In genomic region chr11:134584706-134585445, GRCh38 we compare ENCODE assay signal across 13 cellular contexts.
A peak's percentile ranks its signal among the peaks of the same experiment; 100 is the strongest.
DNase-seq lines count a peak whose midpoint lies in the region; ATAC-seq and TF ChIP-seq lines count a peak whose summit lies in the region.
"Had no signal": no experiment of that assay in that cellular context is flagged by ENCODE, and none has a peak within 500 bp of the region (broad histone marks: within the 10 kb centered on the region; RNA-seq: fewer than 3 reads in every experiment).

No MANE protein-coding gene starts in this region.

- no TSS peak for BruUV-seq in MCF 10A (replicated peaks; lab: Mats Ljungman, UMichigan)
- BruUV-seq in PC-3 (replicated peaks; lab: Mats Ljungman, UMichigan), result no TSS peak

- no peak overlapping the region for H3K9ac ChIP-seq in PC-3 (ENCODE audit: low read length)

- peak overlapping the region; percentile 9 to 42 for H3K27ac ChIP-seq in breast epithelium
- H3K27ac ChIP-seq in upper lobe of right lung, result no peak overlapping the region
- no peak overlapping the region for H3K27ac ChIP-seq in PC-3 (ENCODE audit: low read length)
- H3K27ac ChIP-seq: epithelial cell of prostate, skin epidermis had no signal

- TF ChIP-seq POLR2A in breast epithelium (IDR thresholded peaks at IDR 0.05), result no peak

- intact Hi-C loops in breast epithelium (cut with DNase I; ENCODE audit: low total_unique reads) (no loop called here), MCF 10A (cut with micrococcal nuclease) (no loop called here), upper lobe of right lung (cut with DNase I) (no loop called here), PC-3 (cut with micrococcal nuclease) (no loop called here)

- H3K27me3 ChIP-seq in breast epithelium (peaks cover 0 to 4% of the 10 kb centered on the region in 2 donors), upper lobe of right lung (peaks cover 15% of the 10 kb centered on the region), PC-3 (ENCODE audit: low read length) (peaks cover 19% of the 10 kb centered on the region; the same call in 1 of the 2 replicates)

- no peak overlapping the region for H3K27ac Mint-ChIP-seq in MCF 10A (ENCODE audit: low read depth, unreplicated experiment)
- H3K27ac Mint-ChIP-seq in T-cell, result no peak overlapping the region

- H3K4me3 Mint-ChIP-seq in MCF 10A (ENCODE audit: unreplicated experiment) (no peak overlapping the region), T-cell (no peak overlapping the region)
- H3K4me3 Mint-ChIP-seq: activated T-cell treated with anti-CD3 and anti-CD28 coated beads, Interleukin-2, amount 50 U/mL, for 4 hours had no signal

- H3K9me3 ChIP-seq in breast epithelium, result no peaks in the 10 kb centered on the region
- H3K9me3 ChIP-seq in upper lobe of right lung, result no peaks in the 10 kb centered on the region
- H3K9me3 ChIP-seq in PC-3 (ENCODE audit: low read length), result no peaks in the 10 kb centered on the region

- no peaks in the 10 kb centered on the region for H4K20me1 ChIP-seq in PC-3 (ENCODE audit: low read length)

- H3K4me3 ChIP-seq in breast epithelium (no peak overlapping the region), upper lobe of right lung (no peak overlapping the region), PC-3 (ENCODE audit: low read length) (no peak overlapping the region)
- H3K4me3 ChIP-seq: skin epidermis had no signal

- TF ChIP-seq CTCF in breast epithelium (IDR thresholded peaks at IDR 0.05) (no peak), MCF 10A (IDR thresholded peaks at IDR 0.05; ENCODE audit: unreplicated experiment) (no peak), upper lobe of right lung (IDR thresholded peaks at IDR 0.05) (no peak), PC-3 (conservative IDR thresholded peaks at IDR 0.05; ENCODE audit: low read depth, low read length) (no peak)

- H3K9me2 ChIP-seq in PC-3 (replicated peaks; ENCODE audit: low read length), result no peaks in the 10 kb centered on the region

- H3K4me2 ChIP-seq in PC-3 (ENCODE audit: low read length), result no peak overlapping the region

- H3K27me3 Mint-ChIP-seq in MCF 10A (ENCODE audit: insufficient read depth, unreplicated experiment) (no peaks in the 10 kb centered on the region), T-cell (peaks cover 15 to 28% of the 10 kb centered on the region in 2 donors)

- H3K4me1 Mint-ChIP-seq in MCF 10A (ENCODE audit: insufficient read depth, unreplicated experiment) (no peaks in the 10 kb centered on the region), T-cell (peaks cover 12 to 19% (median 15%) of the 10 kb centered on the region in 3 donors)

- H3F3A ChIP-seq in PC-3 (ENCODE audit: low read length, unreplicated experiment), result no peaks in the 10 kb centered on the region

- DNase-seq in breast epithelium (ENCODE audit: low spot score in 2 of 2) (peak in 1 of 2 donors; percentile 31), MCF 10A (ENCODE audit: unreplicated experiment) (no peak), UCSD-AML1 (lab: John Stamatoyannopoulos, UW; ENCODE audit: unreplicated experiment) (peak; percentile 43), medulla oblongata (ENCODE audit: extremely low spot score) (peak; percentile 67), upper lobe of right lung (peak; percentile 65), PC-3 (no peak), NCI-H2171 (lab: John Stamatoyannopoulos, UW) (no peak), T-cell (no peak)
- DNase-seq: activated T-cell treated with anti-CD3 and anti-CD28 coated beads, Interleukin-2, amount 50 U/mL, for 4 hours; NCI-H2107; NCI-H82 had no signal

- no peak overlapping the region for H2AFZ ChIP-seq in PC-3 (ENCODE audit: low read length)

- CTCF ChIA-PET in MCF 10A (lab: Yijun Ruan, JAX) (no interaction called here), PC-3 (lab: Charles Lee) (no interaction called here), T-cell (lab: Charles Lee) (no interaction called here)

- H3K79me2 ChIP-seq in PC-3 (ENCODE audit: low read length), result no peaks in the 10 kb centered on the region

- peaks cover 14% of the 10 kb centered on the region for H3K9me3 Mint-ChIP-seq in MCF 10A (ENCODE audit: unreplicated experiment)
- H3K9me3 Mint-ChIP-seq in T-cell, result no peaks in the 10 kb centered on the region
- H3K9me3 Mint-ChIP-seq: activated T-cell treated with anti-CD3 and anti-CD28 coated beads, Interleukin-2, amount 50 U/mL, for 4 hours had no signal

- H3K4me1 ChIP-seq in breast epithelium, result no peaks in the 10 kb centered on the region
- peaks cover 14% of the 10 kb centered on the region for H3K4me1 ChIP-seq in upper lobe of right lung
- H3K4me1 ChIP-seq in PC-3 (ENCODE audit: insufficient read depth, low read length), result no peaks in the 10 kb centered on the region

- H3K36me3 Mint-ChIP-seq in MCF 10A (ENCODE audit: insufficient read depth, unreplicated experiment) (no peaks in the 10 kb centered on the region), T-cell (no peaks in the 10 kb centered on the region)

- H3K36me3 ChIP-seq in breast epithelium (no peaks in the 10 kb centered on the region), upper lobe of right lung (no peaks in the 10 kb centered on the region), PC-3 (ENCODE audit: low read depth, low read length) (no peaks in the 10 kb centered on the region)

- POLR2A ChIA-PET in MCF 10A (lab: Yijun Ruan, JAX) (no interaction called here), PC-3 (lab: Charles Lee; ENCODE audit: unreplicated experiment) (no interaction called here), T-cell (lab: Charles Lee) (no interaction called here)

- ATAC-seq in upper lobe of right lung, result peak; percentile 61
- ATAC-seq in PC-3, result no peak
- no peak for ATAC-seq in T-cell (replicated peaks in 1 of 4)
- ATAC-seq: activated T-cell treated with anti-CD3 and anti-CD28 coated beads, Interleukin-2, amount 50 U/mL, for 4 hours had no signal

Comparison
In these comparisons a context has a peak if more than half of its experiments do, and no peak if none do; other contexts are left out.
1. DNase-seq: peak in UCSD-AML1 (single experiment), medulla oblongata (single experiment) and upper lobe of right lung (single experiment); none in MCF 10A (single experiment), PC-3 (single experiment), NCI-H2171 (single experiment) and T-cell (0 of 34).
2. H3K27ac ChIP-seq: peak in breast epithelium (2 of 2); none in upper lobe of right lung (single experiment) and PC-3 (single experiment).